Comparison of ENCODE assay signal across 8 cellular contexts in the genomic region with DNA sequence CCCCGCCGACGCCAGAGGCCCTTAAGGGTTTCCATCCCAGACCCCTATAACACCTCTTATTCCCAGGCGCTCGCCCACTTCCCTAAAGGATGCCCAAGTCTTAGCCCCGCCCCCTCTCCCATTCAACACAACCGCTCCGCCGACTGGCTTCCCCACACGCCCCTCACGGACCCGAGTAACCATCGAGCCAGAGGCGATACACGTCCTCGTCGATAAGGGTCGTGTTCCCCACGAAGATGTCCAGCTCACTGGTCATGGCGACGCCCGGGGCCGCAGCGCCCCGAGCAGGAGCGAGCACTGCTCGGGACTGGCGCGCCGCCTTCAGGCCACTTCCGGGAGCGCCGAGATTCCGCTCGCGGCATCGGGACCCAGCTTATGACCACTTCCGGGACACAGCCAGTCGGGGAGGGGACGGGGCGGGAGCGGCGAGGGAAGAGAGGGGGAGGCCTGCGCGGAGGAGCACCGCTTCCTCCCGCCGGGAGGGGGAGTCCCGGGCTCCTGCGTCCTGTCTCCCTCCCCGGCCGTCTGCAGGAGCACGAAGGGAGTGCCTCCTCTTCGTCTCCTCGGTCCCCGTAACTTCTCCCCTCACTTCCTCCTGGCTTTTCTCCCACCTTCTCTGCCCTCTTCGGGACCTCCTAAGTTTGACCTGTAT. TPM values are rescaled to one million over a fixed set of nuclear protein-coding genes. Genes with fewer than 3 reads are reported as not detected.
DNase-seq lines count a peak whose midpoint lies in the region; ATAC-seq and TF ChIP-seq lines count a peak whose summit lies in the region.

A gene (minus strand): TSS at position 309 of the 652 bp plus-strand sequence. CDS start 53 bp downstream, at position 256.

- no peaks in the 10 kb centered on the region for H3K9me3 ChIP-seq in left ventricle myocardium inferior (replicated peaks)
- no peaks in the 10 kb centered on the region for H3K9me3 ChIP-seq in prostate gland

- intact Hi-C loops in left ventricle myocardium inferior (cut with micrococcal nuclease) = loop anchor here (10.0 kb wide), 1 partner anchor 107 kb away; no protein-coding TSS in a partner anchor
- intact Hi-C loops in prostate gland (cut with DNase I) = loop anchor here (2.0 kb wide), 2 partner anchors 31 to 73 kb away; a partner anchor contains a TSS

- DNase-seq in GM12864 (ENCODE audit: low read depth) = peak; percentile 87
- peak; percentile 88 for DNase-seq in NCI-H1694 treated with DMSO at 0.1 percent for 48 hours (lab: John Stamatoyannopoulos, UW)
- DNase-seq in amniotic stem cell (lab: John Stamatoyannopoulos, UW) = peak; percentile 93
- peak; percentile 98 for DNase-seq in left ventricle myocardium inferior
- peak; percentile 97 for DNase-seq in prostate gland (ENCODE audit: low spot score)
- DNase-seq in ureter (ENCODE audit: low spot score) = peak; percentile 98

- peak; percentile 54 for ATAC-seq in HG02840 (IDR thresholded peaks at IDR 0.05; ENCODE audit: low FRiP score, unreplicated experiment)

- under 1% methylated on average over 54 of the region's 57 CpGs for WGBS in prostate gland

- peaks cover 60% of the 10 kb centered on the region for H3K4me1 Mint-ChIP-seq in T-helper 1 cell treated with Interleukin-12 subunit alpha and Interleukin-12 subunit beta and Interleukin-4 antibody, amounts not matched to agents 30 μg/mL and 1 μg/mL, for 36 hours (ENCODE audit: low read depth)

- H3K27ac Mint-ChIP-seq in T-helper 1 cell treated with Interleukin-12 subunit alpha and Interleukin-12 subunit beta and Interleukin-4 antibody, amounts not matched to agents 30 μg/mL and 1 μg/mL, for 36 hours = peak within 1 kb of the TSS; percentile 97

- peak within 1 kb of the TSS; percentile 92 for H3K4me3 Mint-ChIP-seq in T-helper 1 cell treated with Interleukin-12 subunit alpha and Interleukin-12 subunit beta and Interleukin-4 antibody, amounts not matched to agents 30 μg/mL and 1 μg/mL, for 36 hours

- peak; percentile 84 for TF ChIP-seq CTCF in GM12864 (IDR thresholded peaks at IDR 0.05; ENCODE audit: low read depth, low read length, missing control alignments)
- TF ChIP-seq CTCF in left ventricle myocardium inferior (IDR thresholded peaks at IDR 0.05; ENCODE audit: borderline replicate concordance) = peak; percentile 84
- TF ChIP-seq CTCF in prostate gland (IDR thresholded peaks at IDR 0.05) = peak; percentile 83 to 99 (median 96)

- H3K36me3 ChIP-seq in left ventricle myocardium inferior = peaks cover 31% of the 10 kb centered on the region
- no peaks in the 10 kb centered on the region for H3K36me3 ChIP-seq in prostate gland

- H3K36me3 Mint-ChIP-seq in T-helper 1 cell treated with Interleukin-12 subunit alpha and Interleukin-12 subunit beta and Interleukin-4 antibody, amounts not matched to agents 30 μg/mL and 1 μg/mL, for 36 hours (ENCODE audit: low read depth) = peaks cover 23% of the 10 kb centered on the region

- H3K9me3 Mint-ChIP-seq in T-helper 1 cell treated with Interleukin-12 subunit alpha and Interleukin-12 subunit beta and Interleukin-4 antibody, amounts not matched to agents 30 μg/mL and 1 μg/mL, for 36 hours = no peaks in the 10 kb centered on the region

- peak within 1 kb of the TSS; percentile 99 for H3K27ac ChIP-seq in left ventricle myocardium inferior (replicated peaks)
- H3K27ac ChIP-seq in prostate gland = peak within 1 kb of the TSS; percentile 89 to 93

- H3K27me3 Mint-ChIP-seq in T-helper 1 cell treated with Interleukin-12 subunit alpha and Interleukin-12 subunit beta and Interleukin-4 antibody, amounts not matched to agents 30 μg/mL and 1 μg/mL, for 36 hours (ENCODE audit: low read depth) = no peaks in the 10 kb centered on the region

- peak within 1 kb of the TSS; percentile 63 for H3K4me3 ChIP-seq in GM12864 (ENCODE audit: low read depth, low read length)
- peak within 1 kb of the TSS; percentile 81 for H3K4me3 ChIP-seq in left ventricle myocardium inferior
- H3K4me3 ChIP-seq in prostate gland = peak within 1 kb of the TSS; percentile 54 to 58

- H3K27me3 ChIP-seq in left ventricle myocardium inferior (ENCODE audit: low read depth) (no peaks in the 10 kb centered on the region), prostate gland (replicated peaks; ENCODE audit: insufficient read depth) (no peaks in the 10 kb centered on the region)

- H3K4me1 ChIP-seq in left ventricle myocardium inferior (peaks cover 77% of the 10 kb centered on the region), prostate gland (replicated peaks) (peaks cover 17% of the 10 kb centered on the region)

- TF ChIP-seq POLR2A in prostate gland (IDR thresholded peaks at IDR 0.05) = peak; percentile 80

RNA-seq across cellular contexts. Expression of the gene that starts here (rescaled TPM):
- 42.2 TPM for total RNA-seq in left ventricle myocardium inferior
- total RNA-seq in prostate gland = 100 to 1,000 TPM in 1 of 2 donors, 10 to 100 TPM in 1; 87.7 to 151 TPM
- 60.2 TPM for total RNA-seq in ureter

Comparison
In these comparisons a context has a peak if more than half of its experiments do, and no peak if none do; other contexts are left out.
1. Peak in every context shown above with its lines: DNase-seq, ATAC-seq, H3K4me3 ChIP-seq and H3K27ac ChIP-seq.